Comparison of ENCODE assay signal across 8 cellular contexts in the genomic region with DNA sequence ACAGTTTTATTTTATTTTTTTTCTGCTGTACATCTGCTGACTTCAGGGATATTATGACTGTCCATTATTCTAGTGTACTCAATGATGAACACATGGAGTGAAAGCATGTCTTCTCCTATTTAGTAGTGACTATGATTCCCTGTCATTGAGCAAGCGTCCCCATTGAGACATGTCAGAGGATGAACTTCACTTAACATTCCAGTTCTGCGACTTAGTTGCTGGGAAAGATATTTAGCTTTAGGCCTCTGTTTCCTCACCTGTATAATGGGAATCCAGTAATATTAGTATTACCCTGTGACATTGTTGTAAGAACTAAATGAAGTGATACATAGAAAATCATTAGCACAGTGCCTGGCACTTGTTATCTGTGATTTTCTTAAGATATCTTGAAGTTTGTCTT.
"Had no signal": no experiment of that assay in that cellular context is flagged by ENCODE, and none has a peak within 500 bp of the region (broad histone marks: within the 10 kb centered on the region; RNA-seq: fewer than 3 reads in every experiment).

No MANE protein-coding gene starts in this region.

- H3K4me3 Mint-ChIP-seq: GM23338, H9, HFFc6, IgD-negative memory B cell had no signal

- H3K9me3 Mint-ChIP-seq: H9, HFFc6 had no signal

- FAIRE-seq: H54, HepG2 had no signal

- H3K4me3 ChIP-seq: GM23338 had no signal

- H3K4me2 ChIP-seq: GM23338 had no signal

- ATAC-seq: HepG2 had no signal

- H3K27ac Mint-ChIP-seq: GM23338, HFFc6, IgD-negative memory B cell had no signal

- H3K27me3 Mint-ChIP-seq: IgD-negative memory B cell had no signal

- H2AFZ ChIP-seq: GM23338 had no signal

- DNase-seq: H9, HCEC 1CT, HFFc6 had no signal

- H3K27ac ChIP-seq: HL-60 had no signal
